Comparison of ENCODE assay signal across 8 cellular contexts in the genomic region with DNA sequence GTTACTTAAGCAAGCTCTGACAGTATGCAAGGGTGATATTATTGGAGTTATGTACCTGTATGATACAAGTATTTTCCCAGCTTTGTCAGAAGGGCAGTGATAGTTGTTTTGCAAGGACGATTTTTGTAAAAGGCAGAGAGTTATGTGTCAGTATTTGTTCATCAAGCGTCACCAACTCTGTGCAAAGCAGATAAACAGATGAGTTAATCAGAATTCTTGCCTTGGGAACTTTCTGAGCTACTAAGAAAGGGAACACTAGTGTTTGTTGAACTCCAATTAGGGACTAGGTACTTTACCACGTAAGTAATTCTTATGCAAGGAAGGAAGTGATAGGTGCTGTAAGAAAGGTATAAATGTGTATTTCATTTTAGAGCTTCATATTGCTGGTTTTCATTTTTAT. TPM values are rescaled to one million over a fixed set of nuclear protein-coding genes. Genes with fewer than 3 reads are reported as not detected.
DNase-seq lines count a peak whose midpoint lies in the region; ATAC-seq and TF ChIP-seq lines count a peak whose summit lies in the region.

No MANE protein-coding gene starts in this region.

- peak overlapping the region; percentile 93 to 99 (median 97) for H3K27ac ChIP-seq in heart right ventricle
- peak overlapping the region in 20 of 21 experiments; percentile 94 to 100 (median 99) for H3K27ac ChIP-seq in skin epidermis

- TF ChIP-seq CTCF in heart right ventricle (IDR thresholded peaks at IDR 0.05): no peak

- no peaks in the 10 kb centered on the region for H3K36me3 ChIP-seq in heart right ventricle

- H3K4me3 Mint-ChIP-seq in T-helper 17 cell: no peak overlapping the region
- H3K4me3 Mint-ChIP-seq in activated T-cell treated with anti-CD3 and anti-CD28 coated beads, Interleukin-2, amount 50 U/mL, for 24 hours: no peak overlapping the region

- peaks cover 14% of the 10 kb centered on the region for H3K27me3 Mint-ChIP-seq in T-helper 17 cell
- no peaks in the 10 kb centered on the region for H3K27me3 Mint-ChIP-seq in activated T-cell treated with anti-CD3 and anti-CD28 coated beads, Interleukin-2, amount 50 U/mL, for 24 hours

- H3K4me1 ChIP-seq in heart right ventricle: peaks cover 0 to 60% (median 51%) of the 10 kb centered on the region in 9 donors

- no peaks in the 10 kb centered on the region for H3K9me3 ChIP-seq in heart right ventricle
- no peaks in the 10 kb centered on the region for H3K9me3 ChIP-seq in T-helper 17 cell (ENCODE audit: control insufficient read depth, low read length, poor library complexity, severe bottlenecking)

- DNase-seq in heart right ventricle (no peak), left ventricle myocardium superior (no peak), T-helper 17 cell (no peak), globus pallidus (ENCODE audit: low spot score) (peak; percentile 50), left colon (no peak)
- DNase-seq in activated T-cell treated with anti-CD3 and anti-CD28 coated beads, Interleukin-2, amount 50 U/mL, for 24 hours: no peak

- H3K9me3 Mint-ChIP-seq in activated T-cell treated with anti-CD3 and anti-CD28 coated beads, Interleukin-2, amount 50 U/mL, for 24 hours: no peaks in the 10 kb centered on the region

- H3K27me3 ChIP-seq in heart right ventricle: no peaks in the 10 kb centered on the region

- intact Hi-C loops in heart right ventricle (cut with DNase I): loop anchor here in 2 of 10 donors (5.0 kb wide), 2 partner anchors 46 to 199 kb away; no protein-coding TSS in a partner anchor
- intact Hi-C loops in left ventricle myocardium superior (cut with micrococcal nuclease): no loop called here
- intact Hi-C loops in left colon (cut with DNase I, micrococcal nuclease): no loop called here

- WGBS in heart right ventricle, 2 donors: 0 to 1% methylated on average over 3 of the region's 3 CpGs

- peak in 1 of 8 donors; percentile 13 for ATAC-seq in heart right ventricle
- no peak for ATAC-seq in left ventricle myocardium superior
- ATAC-seq in T-helper 17 cell: peak; percentile 30
- no peak for ATAC-seq in left colon
- no peak for ATAC-seq in HG03460 (IDR thresholded peaks at IDR 0.05; ENCODE audit: unreplicated experiment)

- H3K4me1 Mint-ChIP-seq in T-helper 17 cell: peaks cover 31% of the 10 kb centered on the region
- H3K4me1 Mint-ChIP-seq in activated T-cell treated with anti-CD3 and anti-CD28 coated beads, Interleukin-2, amount 50 U/mL, for 24 hours (ENCODE audit: low read depth): peaks cover 16% of the 10 kb centered on the region

- H3K27ac Mint-ChIP-seq in T-helper 17 cell: no peak overlapping the region
- H3K27ac Mint-ChIP-seq in activated T-cell treated with anti-CD3 and anti-CD28 coated beads, Interleukin-2, amount 50 U/mL, for 24 hours: no peak overlapping the region

- peaks cover 5% of the 10 kb centered on the region for H3K36me3 Mint-ChIP-seq in T-helper 17 cell (ENCODE audit: low read depth)
- peaks cover 5% of the 10 kb centered on the region for H3K36me3 Mint-ChIP-seq in activated T-cell treated with anti-CD3 and anti-CD28 coated beads, Interleukin-2, amount 50 U/mL, for 24 hours (ENCODE audit: low read depth)

- H3K4me3 ChIP-seq in heart right ventricle (peak overlapping the region; percentile 61 to 97 (median 84)), skin epidermis (peak overlapping the region; percentile 75 to 93 (median 80))

RNA-seq across cellular contexts. Expression of gene USP47, which starts 1.5 kb away (rescaled TPM):
- total RNA-seq in heart right ventricle: 10 to 100 TPM; 46.4 to 56.4 (median 52.8) TPM
- polyA plus RNA-seq in heart right ventricle: 10 to 100 TPM; 30.5 to 33.2 TPM
- total RNA-seq in left ventricle myocardium superior: 51.5 TPM
- total RNA-seq in T-helper 17 cell: 10 to 100 TPM; 71.5 to 82.3 TPM
- total RNA-seq in left colon: 10 to 100 TPM; 35.3 to 38.9 TPM
